15 cellular contexts compared by ENCODE assay signal in genomic region chr5:36243653-36244052, GRCh38. TPM values are rescaled to one million over a fixed set of nuclear protein-coding genes. Genes with fewer than 3 reads are reported as not detected.
DNase-seq lines count a peak whose midpoint lies in the region; ATAC-seq, FAIRE-seq and TF ChIP-seq lines count a peak whose summit lies in the region.
"Had no signal": no experiment of that assay in that cellular context is flagged by ENCODE, and none has a peak within 500 bp of the region (broad histone marks: within the 10 kb centered on the region; RNA-seq: fewer than 3 reads in every experiment).

No MANE protein-coding gene starts in this region.

- ATAC-seq in activated T-cell treated with anti-CD3 and anti-CD28 coated beads, Interleukin-2, amount 50 U/mL, for 4 hours, result no peak
- no peak for ATAC-seq in T-cell (replicated peaks in 1 of 4)
- ATAC-seq in stimulated activated memory B cell treated with anti-CD40 and anti-IgM and Interleukin-4, amounts not matched to agents 10 μg/mL and 1 μg/mL and 100 μg/mL, for 72 hours, result no peak

- WGBS in tibial nerve, 2 donors, result 88 to 97% methylated on average over 1 of the region's 1 CpG

- peak overlapping the region; percentile 88 for H3K4me3 Mint-ChIP-seq in activated T-cell treated with anti-CD3 and anti-CD28 coated beads, Interleukin-2, amount 50 U/mL, for 4 hours
- peak overlapping the region; percentile 83 to 92 (median 89) for H3K4me3 Mint-ChIP-seq in T-cell
- peak overlapping the region; percentile 91 for H3K4me3 Mint-ChIP-seq in endothelial cell (ENCODE audit: unreplicated experiment)
- H3K4me3 Mint-ChIP-seq in stimulated activated memory B cell treated with anti-CD40 and anti-IgM and Interleukin-4, amounts not matched to agents 10 μg/mL and 1 μg/mL and 100 μg/mL, for 72 hours, result peak overlapping the region; percentile 2

- peak overlapping the region in 1 of 4 donors; percentile 24 for H3K27ac ChIP-seq in tibial nerve
- H3K27ac ChIP-seq: HL-60, WERI-Rb-1 had no signal

- TF ChIP-seq CTCF in endothelial cell (IDR thresholded peaks at IDR 0.05; ENCODE audit: unreplicated experiment), result no peak
- no peak for TF ChIP-seq CTCF in tibial nerve (IDR thresholded peaks at IDR 0.05)

- H3K4me3 ChIP-seq in tibial nerve, result no peak overlapping the region

- no peaks in the 10 kb centered on the region for H3K27me3 ChIP-seq in tibial nerve

- no peak for TF ChIP-seq EP300 in tibial nerve (IDR thresholded peaks at IDR 0.05)

- no peaks in the 10 kb centered on the region for H3K36me3 ChIP-seq in tibial nerve
- H3K36me3 ChIP-seq: WERI-Rb-1 had no signal

- no peak for TF ChIP-seq POLR2A in tibial nerve (IDR thresholded peaks at IDR 0.05)

- POLR2A ChIA-PET in T-cell (lab: Charles Lee), result interaction anchor here (0.5 to 0.7 kb wide), 2 partner anchors 385 to 1130 kb away, joined by 4 read pairs; no protein-coding TSS in a partner anchor

- no peak for DNase-seq in activated T-cell treated with anti-CD3 and anti-CD28 coated beads, Interleukin-2, amount 50 U/mL, for 4 hours
- no peak for DNase-seq in activated T-cell treated with anti-CD3 and anti-CD28 coated beads, Interleukin-2, amount 50 U/mL, for 48 hours
- no peak for DNase-seq in T-cell
- DNase-seq in endothelial cell (ENCODE audit: low spot score), result no peak
- no peak for DNase-seq in tibial nerve (ENCODE audit: low spot score in 2 of 2)
- DNase-seq in CD1c-positive myeloid dendritic cell (ENCODE audit: extremely low spot score), result no peak
- no peak for DNase-seq in HTR-8/SVneo (ENCODE audit: insufficient read length, low spot score)
- DNase-seq: Kasumi-1, NCI-H146, NCI-H510A treated with DMSO at 0.1 percent for 48 hours, retina, SK-N-SH, WERI-Rb-1 had no signal

- no peak for FAIRE-seq in HTR-8/SVneo (lab: Jason Lieb, UNC)

- peaks cover 37% of the 10 kb centered on the region for H3K4me1 Mint-ChIP-seq in activated T-cell treated with anti-CD3 and anti-CD28 coated beads, Interleukin-2, amount 50 U/mL, for 4 hours (ENCODE audit: low read depth)
- peaks cover 37 to 42% (median 39%) of the 10 kb centered on the region in 3 donors for H3K4me1 Mint-ChIP-seq in T-cell
- peaks cover 18% of the 10 kb centered on the region for H3K4me1 Mint-ChIP-seq in endothelial cell (ENCODE audit: unreplicated experiment)
- H3K4me1 Mint-ChIP-seq in stimulated activated memory B cell treated with anti-CD40 and anti-IgM and Interleukin-4, amounts not matched to agents 10 μg/mL and 1 μg/mL and 100 μg/mL, for 72 hours, result peaks cover 41% of the 10 kb centered on the region

- H3K27ac Mint-ChIP-seq in T-cell (peak overlapping the region; percentile 40 to 95), endothelial cell (ENCODE audit: unreplicated experiment) (peak overlapping the region; percentile 96)
- peak overlapping the region; percentile 88 for H3K27ac Mint-ChIP-seq in stimulated activated memory B cell treated with anti-CD40 and anti-IgM and Interleukin-4, amounts not matched to agents 10 μg/mL and 1 μg/mL and 100 μg/mL, for 72 hours

- CTCF ChIA-PET in T-cell (lab: Charles Lee), result interaction anchor here in 1 of 2 donors (1.5 to 2.9 kb wide), 2 partner anchors 17 to 93 kb away, joined by 3 to 8 read pairs; no protein-coding TSS in a partner anchor

- H3K27me3 Mint-ChIP-seq in activated T-cell treated with anti-CD3 and anti-CD28 coated beads, Interleukin-2, amount 50 U/mL, for 4 hours (ENCODE audit: low read depth), result no peaks in the 10 kb centered on the region
- H3K27me3 Mint-ChIP-seq in T-cell, result peaks cover 0 to 4% of the 10 kb centered on the region in 2 donors
- H3K27me3 Mint-ChIP-seq in endothelial cell (ENCODE audit: unreplicated experiment), result peaks cover 5% of the 10 kb centered on the region
- no peaks in the 10 kb centered on the region for H3K27me3 Mint-ChIP-seq in stimulated activated memory B cell treated with anti-CD40 and anti-IgM and Interleukin-4, amounts not matched to agents 10 μg/mL and 1 μg/mL and 100 μg/mL, for 72 hours

- H3K4me1 ChIP-seq in tibial nerve, result peaks cover 0 to 29% (median 20%) of the 10 kb centered on the region in 4 donors

- no peaks in the 10 kb centered on the region for H3K36me3 Mint-ChIP-seq in activated T-cell treated with anti-CD3 and anti-CD28 coated beads, Interleukin-2, amount 50 U/mL, for 4 hours (ENCODE audit: insufficient read depth)
- H3K36me3 Mint-ChIP-seq in T-cell (no peaks in the 10 kb centered on the region), endothelial cell (ENCODE audit: low read depth, unreplicated experiment) (no peaks in the 10 kb centered on the region)
- no peaks in the 10 kb centered on the region for H3K36me3 Mint-ChIP-seq in stimulated activated memory B cell treated with anti-CD40 and anti-IgM and Interleukin-4, amounts not matched to agents 10 μg/mL and 1 μg/mL and 100 μg/mL, for 72 hours

- H3K9me3 Mint-ChIP-seq in activated T-cell treated with anti-CD3 and anti-CD28 coated beads, Interleukin-2, amount 50 U/mL, for 4 hours, result no peaks in the 10 kb centered on the region
- H3K9me3 Mint-ChIP-seq in T-cell (no peaks in the 10 kb centered on the region), endothelial cell (ENCODE audit: unreplicated experiment) (no peaks in the 10 kb centered on the region)
- no peaks in the 10 kb centered on the region for H3K9me3 Mint-ChIP-seq in stimulated activated memory B cell treated with anti-CD40 and anti-IgM and Interleukin-4, amounts not matched to agents 10 μg/mL and 1 μg/mL and 100 μg/mL, for 72 hours

- no peaks in the 10 kb centered on the region for H3K9me3 ChIP-seq in tibial nerve
- H3K9me3 ChIP-seq: SK-N-SH had no signal

RNA-seq across cellular contexts. Expression of gene NADK2, which starts 1.9 kb away (rescaled TPM):
- 10 to 100 TPM; 18.9 to 19.5 (median 19.5) TPM for total RNA-seq in activated T-cell treated with anti-CD3 and anti-CD28 coated beads, Interleukin-2, amount 50 U/mL, for 4 hours
- total RNA-seq in T-cell, result 10 to 100 TPM; 10.3 to 13.9 (median 13.2) TPM
- 27.0 TPM for total RNA-seq in endothelial cell (ENCODE audit: unreplicated experiment)
- 10 to 100 TPM; 20.1 to 31.8 (median 21.6) TPM for total RNA-seq in tibial nerve

RNA-seq across cellular contexts. Expression of gene RANBP3L, which starts 58.0 kb away (rescaled TPM):
- under 1 TPM in 1 of 3 donors, not detected in 2; 0.11 TPM for total RNA-seq in activated T-cell treated with anti-CD3 and anti-CD28 coated beads, Interleukin-2, amount 50 U/mL, for 4 hours
- total RNA-seq in T-cell (not detected), endothelial cell (ENCODE audit: unreplicated experiment) (not detected), tibial nerve (10 to 100 TPM in 1 of 4 donors, 1 to 10 TPM in 3; 2.1 to 21.6 (median 4.5) TPM)

Comparison
In these comparisons a context has a peak if more than half of its experiments do, and no peak if none do; other contexts are left out.
1. H3K4me3 Mint-ChIP-seq: peak in every context shown above with its lines; median percentile 91 in endothelial cell; 89 in T-cell; 88 in activated T-cell treated with anti-CD3 and anti-CD28 coated beads, Interleukin-2, amount 50 U/mL, for 4 hours; 2 in stimulated activated memory B cell treated with anti-CD40 and anti-IgM and Interleukin-4, amounts not matched to agents 10 μg/mL and 1 μg/mL and 100 μg/mL, for 72 hours.